ENCODE assay signal across 22 cellular contexts in genomic region chr9:14935099-14935710, GRCh38. TPM values are rescaled to one million over a fixed set of nuclear protein-coding genes. Genes with fewer than 3 reads are reported as not detected.
DNase-seq lines count a peak whose midpoint lies in the region; ATAC-seq and TF ChIP-seq lines count a peak whose summit lies in the region.
"Had no signal": no experiment of that assay in that cellular context is flagged by ENCODE, and none has a peak within 500 bp of the region (broad histone marks: within the 10 kb centered on the region; RNA-seq: fewer than 3 reads in every experiment).

No MANE protein-coding gene starts in this region.

- H3K9me3 Mint-ChIP-seq in MCF 10A (ENCODE audit: unreplicated experiment): no peaks in the 10 kb centered on the region
- H3K9me3 Mint-ChIP-seq: activated T-helper 17 cell treated with anti-CD3 and anti-CD28 coated beads, Interleukin-2, amount 50 U/mL, for 72 hours; CD4-positive, alpha-beta T cell had no signal

- H4K20me1 ChIP-seq in hepatocyte (ENCODE audit: insufficient read depth, poor library complexity, severe bottlenecking): no peaks in the 10 kb centered on the region

- H3K27me3 Mint-ChIP-seq in MCF 10A (ENCODE audit: insufficient read depth, unreplicated experiment): peaks cover 14% of the 10 kb centered on the region
- H3K27me3 Mint-ChIP-seq: activated naive CD8-positive, alpha-beta T cell; activated T-helper 17 cell treated with anti-CD3 and anti-CD28 coated beads, Interleukin-2, amount 50 U/mL, for 72 hours; CD4-positive, alpha-beta T cell; progenitor cell of endocrine pancreas had no signal

- POLR2A ChIA-PET in MCF 10A (lab: Yijun Ruan, JAX): interaction anchor here (0.6 kb wide), 1 partner anchor 10 kb away, joined by 5 read pairs; no protein-coding TSS in a partner anchor

- 53% methylated on average over 4 of the region's 4 CpGs for WGBS in hepatocyte (ENCODE audit: low lambda C conversion rate, missing lambda C conversion rate)

- no peak for TF ChIP-seq CTCF in hepatocyte (IDR thresholded peaks at IDR 0.05; ENCODE audit: poor library complexity)
- no peak for TF ChIP-seq CTCF in MCF 10A (IDR thresholded peaks at IDR 0.05; ENCODE audit: unreplicated experiment)

- no peaks in the 10 kb centered on the region for H3K36me3 Mint-ChIP-seq in MCF 10A (ENCODE audit: insufficient read depth, unreplicated experiment)
- H3K36me3 Mint-ChIP-seq: activated naive CD8-positive, alpha-beta T cell; immature natural killer cell had no signal

- H3K4me3 ChIP-seq in SK-N-MC (no peak overlapping the region), hepatocyte (no peak overlapping the region)
- H3K4me3 ChIP-seq: ascending aorta, upper lobe of left lung had no signal

- H3K79me2 ChIP-seq in hepatocyte: no peaks in the 10 kb centered on the region

- H3K36me3 ChIP-seq in SK-N-MC (ENCODE audit: insufficient read depth, low read length) (peaks cover 17% of the 10 kb centered on the region), hepatocyte (replicated peaks; ENCODE audit: insufficient read depth, low read depth) (no peaks in the 10 kb centered on the region)
- H3K36me3 ChIP-seq: ascending aorta, upper lobe of left lung had no signal

- H2AFZ ChIP-seq in hepatocyte: no peak overlapping the region

- peaks cover 15% of the 10 kb centered on the region for H3K4me1 ChIP-seq in hepatocyte (ENCODE audit: insufficient read depth)
- H3K4me1 ChIP-seq: ascending aorta, upper lobe of left lung had no signal

- intact Hi-C loops in sciatic nerve (cut with DNase I) (no loop called here), MCF 10A (cut with micrococcal nuclease) (no loop called here)

- no peak overlapping the region for H3K9ac ChIP-seq in SK-N-MC (ENCODE audit: insufficient read length)

- H3K4me2 ChIP-seq in hepatocyte: peak overlapping the region; percentile 2

- ATAC-seq in sciatic nerve (peak; percentile 75), HG02852 (IDR thresholded peaks at IDR 0.05; ENCODE audit: unreplicated experiment) (no peak), GM21723 (IDR thresholded peaks at IDR 0.05; ENCODE audit: unreplicated experiment) (no peak)
- ATAC-seq: activated T-helper 17 cell treated with anti-CD3 and anti-CD28 coated beads, Interleukin-2, amount 50 U/mL, for 72 hours had no signal

- no peak overlapping the region for H3K27ac Mint-ChIP-seq in MCF 10A (ENCODE audit: low read depth, unreplicated experiment)
- H3K27ac Mint-ChIP-seq: activated naive CD8-positive, alpha-beta T cell; activated T-helper 17 cell treated with anti-CD3 and anti-CD28 coated beads, Interleukin-2, amount 50 U/mL, for 72 hours; CD4-positive, alpha-beta T cell; immature natural killer cell; progenitor cell of endocrine pancreas had no signal

- H3K27me3 ChIP-seq in hepatocyte: no peaks in the 10 kb centered on the region
- H3K27me3 ChIP-seq: ascending aorta, upper lobe of left lung had no signal

- no peaks in the 10 kb centered on the region for H3K4me1 Mint-ChIP-seq in MCF 10A (ENCODE audit: insufficient read depth, unreplicated experiment)
- H3K4me1 Mint-ChIP-seq: activated T-helper 17 cell treated with anti-CD3 and anti-CD28 coated beads, Interleukin-2, amount 50 U/mL, for 72 hours; immature natural killer cell had no signal

- CTCF ChIA-PET in MCF 10A (lab: Yijun Ruan, JAX): interaction anchor here (1.2 kb wide), 1 partner anchor 169 kb away, joined by 3 read pairs; no protein-coding TSS in a partner anchor

- H3K9me3 ChIP-seq in SK-N-MC (ENCODE audit: low read depth, low read length) (no peaks in the 10 kb centered on the region), hepatocyte (ENCODE audit: low read depth) (no peaks in the 10 kb centered on the region)
- H3K9me3 ChIP-seq: ascending aorta, upper lobe of left lung had no signal

- DNase-seq in NCI-H1092 treated with DMSO at 0.1 percent for 48 hours (lab: John Stamatoyannopoulos, UW) (peak; percentile 12), NCI-H1092 (lab: John Stamatoyannopoulos, UW) (no peak), SK-N-MC (ENCODE audit: low read depth, low spot score) (no peak), hepatocyte (ENCODE audit: low spot score) (no peak), sciatic nerve (ENCODE audit: low spot score) (no peak), MCF 10A (ENCODE audit: unreplicated experiment) (no peak)
- DNase-seq: activated CD4-positive, alpha-beta T cell treated with anti-CD3 and anti-CD28 coated beads, Interleukin-2, amount 50 U/mL, for 48 hours; activated CD4-positive, CD25-positive, alpha-beta regulatory T cell; activated CD8-positive, alpha-beta memory T cell treated with anti-CD3 and anti-CD28 coated beads, Interleukin-2, amount 50 U/mL, for 48 hours; CD4-positive, alpha-beta T cell; immature natural killer cell; NCI-H82; upper lobe of left lung had no signal

- H3K27ac ChIP-seq in SK-N-MC: peak overlapping the region; percentile 61; the same call in 1 of the 2 replicates
- H3K27ac ChIP-seq in hepatocyte: peak overlapping the region; percentile 57
- H3K27ac ChIP-seq: 22Rv1, ascending aorta, epithelial cell of prostate, RWPE1, upper lobe of left lung had no signal

- H3K4me3 Mint-ChIP-seq in MCF 10A (ENCODE audit: unreplicated experiment): no peak overlapping the region
- H3K4me3 Mint-ChIP-seq: activated naive CD8-positive, alpha-beta T cell; activated T-helper 17 cell treated with anti-CD3 and anti-CD28 coated beads, Interleukin-2, amount 50 U/mL, for 72 hours; CD4-positive, alpha-beta T cell; immature natural killer cell had no signal

- BruUV-seq in MCF 10A (replicated peaks; lab: Mats Ljungman, UMichigan): no TSS peak

- no peaks in the 10 kb centered on the region for H3K9me2 ChIP-seq in hepatocyte (replicated peaks; ENCODE audit: insufficient read depth)

RNA-seq across cellular contexts. Expression of gene FREM1, which starts 25.0 kb away (rescaled TPM):
- total RNA-seq in hepatocyte: 27.7 and 36.1 TPM in 2 replicates
- 9.7 and 12.0 TPM in 2 replicates for polyA plus RNA-seq in hepatocyte
- total RNA-seq in sciatic nerve: 8.3 TPM
- not detected in 2 replicates for total RNA-seq in MCF 10A (2022)
- polyA plus RNA-seq: immature natural killer cell had no signal
